In the genomic region with DNA sequence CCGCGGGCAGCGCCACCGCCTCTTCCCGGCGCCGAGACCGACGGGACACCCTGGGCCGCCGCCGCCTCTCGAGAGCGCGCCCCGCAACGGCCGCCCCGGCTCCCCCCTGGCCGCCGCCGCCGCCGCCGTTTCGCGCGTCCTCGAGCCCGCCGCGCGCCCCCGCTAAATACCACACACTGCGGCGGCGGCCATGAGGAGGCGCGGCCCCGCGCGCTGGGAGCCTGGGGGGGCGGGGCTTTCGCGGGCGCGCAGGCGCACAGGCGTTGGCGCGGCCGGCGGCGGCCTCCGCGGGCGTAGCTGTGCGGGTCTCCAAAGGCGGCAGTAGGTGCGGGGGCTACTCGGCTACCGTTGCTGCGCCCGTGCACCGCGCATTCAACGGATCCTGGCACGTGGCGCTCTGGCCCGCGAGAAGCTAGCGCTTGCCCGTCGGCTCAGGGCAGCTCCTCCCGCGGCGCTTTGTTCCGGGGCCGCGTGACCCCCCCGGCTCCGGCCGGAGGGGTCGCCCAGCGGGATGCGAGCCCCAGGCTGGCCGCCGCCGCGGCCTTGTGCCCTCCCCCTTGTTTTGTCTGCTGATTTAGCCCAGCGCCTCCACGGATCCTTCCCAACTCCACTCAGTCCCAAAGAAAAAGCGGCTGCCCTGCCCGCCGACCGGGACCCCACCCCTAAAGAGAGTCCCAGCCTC, we compare ENCODE assay signal across 8 cellular contexts. TPM values are rescaled to one million over a fixed set of nuclear protein-coding genes. Genes with fewer than 3 reads are reported as not detected.
DNase-seq lines count a peak whose midpoint lies in the region; ATAC-seq and TF ChIP-seq lines count a peak whose summit lies in the region.

A gene with protein sequence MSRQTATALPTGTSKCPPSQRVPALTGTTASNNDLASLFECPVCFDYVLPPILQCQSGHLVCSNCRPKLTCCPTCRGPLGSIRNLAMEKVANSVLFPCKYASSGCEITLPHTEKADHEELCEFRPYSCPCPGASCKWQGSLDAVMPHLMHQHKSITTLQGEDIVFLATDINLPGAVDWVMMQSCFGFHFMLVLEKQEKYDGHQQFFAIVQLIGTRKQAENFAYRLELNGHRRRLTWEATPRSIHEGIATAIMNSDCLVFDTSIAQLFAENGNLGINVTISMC (minus strand): TSS at position 142 of the 682 bp plus-strand sequence. CDS start 22,985 bp downstream, outside the sequence.

- peak within 1 kb of the TSS; percentile 98 for H3K56ac ChIP-seq in mesendoderm (ENCODE audit: low read length)

- CTCF ChIA-PET in activated CD8-positive, alpha-beta memory T cell treated with anti-CD3 and anti-CD28 coated beads for 36 hours (lab: Charles Lee), result interaction anchor here (3.4 kb wide), 1 partner anchor 238 kb away, joined by 11 read pairs; no protein-coding TSS in a partner anchor

- TF ChIP-seq POLR2A in GM19099 (IDR thresholded peaks at IDR 0.05; ENCODE audit: extremely low read depth, insufficient read length, low read depth), result peak; percentile 92

- H3K4me2 ChIP-seq in mesendoderm (ENCODE audit: low read length), result peak within 1 kb of the TSS; percentile 63

- H2AK5ac ChIP-seq in mesendoderm (ENCODE audit: low read length), result peak within 1 kb of the TSS; percentile 17

- peak within 1 kb of the TSS; percentile 77 for H2BK5ac ChIP-seq in mesendoderm (ENCODE audit: low read length)

- no peak for TF ChIP-seq CTCF in BE2C (IDR thresholded peaks at IDR 0.05; ENCODE audit: low read depth, low read length)

- WGBS in mesendoderm (ENCODE audit: extremely low coverage, insufficient coverage, low lambda C conversion rate), result no CpG with 5 or more reads among the region's 96 CpGs

- H3K79me2 ChIP-seq in mesendoderm (ENCODE audit: control insufficient read depth, insufficient read depth, low read length), result peaks cover 34% of the 10 kb centered on the region

- peak within 1 kb of the TSS; percentile 99 for H4K8ac ChIP-seq in mesendoderm (ENCODE audit: low read depth, low read length)

- H4K5ac ChIP-seq in mesendoderm (ENCODE audit: low read length), result no peak within 1 kb of the TSS

- H3K23ac ChIP-seq in mesendoderm (ENCODE audit: low read length), result peak within 1 kb of the TSS; percentile 95

- H3K27ac Mint-ChIP-seq in effector memory CD8-positive, alpha-beta T cell, result peak within 1 kb of the TSS; percentile 89 to 91

- H3K27ac ChIP-seq in mesendoderm (ENCODE audit: low read depth, low read length), result peak within 1 kb of the TSS; percentile 100

- H3K36me3 ChIP-seq in BE2C, result peaks cover 3% of the 10 kb centered on the region; the same call in 1 of the 2 replicates
- no peaks in the 10 kb centered on the region for H3K36me3 ChIP-seq in mesendoderm (ENCODE audit: control insufficient read depth, insufficient read depth, low read length)

- H3K4me1 ChIP-seq in BE2C (no peaks in the 10 kb centered on the region), mesendoderm (ENCODE audit: control insufficient read depth, low read depth, low read length) (no peaks in the 10 kb centered on the region)

- no peaks in the 10 kb centered on the region for H3K9me3 Mint-ChIP-seq in effector memory CD8-positive, alpha-beta T cell

- peak within 1 kb of the TSS; percentile 63 for H2BK120ac ChIP-seq in mesendoderm (ENCODE audit: low read depth, low read length)

- DNase-seq in BE2C (peak; percentile 89), NK-92 (lab: John Stamatoyannopoulos, UW; ENCODE audit: unreplicated experiment) (peak; percentile 27), mesendoderm (peak; percentile 91)
- DNase-seq in effector memory CD8-positive, alpha-beta T cell, result peak; percentile 86 to 89 (median 88)
- DNase-seq in stimulated activated CD8-positive, alpha-beta memory T cell treated with anti-CD3 and anti-CD28 coated beads, Interleukin-12 subunit alpha, Interleukin-12 subunit beta, amount 100 ng/mL, for 4 hours (ENCODE audit: low read depth), result peak; percentile 84

- H3K18ac ChIP-seq in mesendoderm (ENCODE audit: low read length), result peak within 1 kb of the TSS; percentile 99

- no peaks in the 10 kb centered on the region for H3K79me1 ChIP-seq in mesendoderm (ENCODE audit: low read length)

- H2BK15ac ChIP-seq in mesendoderm (replicated peaks; ENCODE audit: low read depth), result no peak within 1 kb of the TSS

- peaks cover 14% of the 10 kb centered on the region for H3K36me3 Mint-ChIP-seq in effector memory CD8-positive, alpha-beta T cell (ENCODE audit: insufficient read depth)

- no peaks in the 10 kb centered on the region for H3K27me3 ChIP-seq in BE2C
- H3K27me3 ChIP-seq in mesendoderm (ENCODE audit: insufficient read depth, low read length, poor library complexity), result no peaks in the 10 kb centered on the region

- H3K4ac ChIP-seq in mesendoderm (ENCODE audit: low read depth, low read length), result peak within 1 kb of the TSS; percentile 100

- peak within 1 kb of the TSS; percentile 96 for H3K9ac ChIP-seq in mesendoderm (ENCODE audit: low read length)

- peak within 1 kb of the TSS; percentile 91 to 92 for H3K4me3 Mint-ChIP-seq in effector memory CD8-positive, alpha-beta T cell

- ATAC-seq in HG03354 (IDR thresholded peaks at IDR 0.05; ENCODE audit: poor library complexity, severe bottlenecking, unreplicated experiment), result peak; percentile 74
- ATAC-seq in effector memory CD8-positive, alpha-beta T cell (replicated peaks), result peak; percentile 87

- H3K4me1 Mint-ChIP-seq in effector memory CD8-positive, alpha-beta T cell (ENCODE audit: low read depth in 2 of 2), result peaks cover 18 to 24% of the 10 kb centered on the region in 2 donors

- H3K27me3 Mint-ChIP-seq in effector memory CD8-positive, alpha-beta T cell, result no peaks in the 10 kb centered on the region

- no peaks in the 10 kb centered on the region for H3K9me3 ChIP-seq in BE2C

- H3K4me3 ChIP-seq in BE2C (ENCODE audit: low read depth, low read length), result peak within 1 kb of the TSS; percentile 85
- H3K4me3 ChIP-seq in mesendoderm (ENCODE audit: low read length), result peak within 1 kb of the TSS; percentile 90

- POLR2A ChIA-PET in activated CD8-positive, alpha-beta memory T cell treated with anti-CD3 and anti-CD28 coated beads for 36 hours (lab: Charles Lee), result interaction anchor here (0.8 to 1.4 kb wide), 4 partner anchors 19 to 228 kb away, joined by 3 to 14 read pairs (median 5); a partner anchor contains a TSS

RNA-seq across cellular contexts. Expression of the gene that starts here (rescaled TPM):
- polyA plus RNA-seq in BE2C (2012; ENCODE audit: insufficient read depth, insufficient read length, low read depth), result 43.0 TPM
- total RNA-seq in activated CD8-positive, alpha-beta memory T cell treated with anti-CD3 and anti-CD28 coated beads for 36 hours, result 10 to 100 TPM; 13.1 to 14.4 TPM
- polyA plus RNA-seq in mesendoderm (2013, experiment 1 of 2), result 35.5 TPM
- 34.9 TPM for polyA plus RNA-seq in mesendoderm (2013, experiment 2 of 2)

Comparison
In these comparisons a context has a peak if more than half of its experiments do, and no peak if none do; other contexts are left out.
1. Peak in every context shown above with its lines: DNase-seq, ATAC-seq, H3K4me3 ChIP-seq and H3K27ac ChIP-seq.
2. DNase-seq: peak in every context shown above with its lines; median percentile 91 in mesendoderm; 89 in BE2C; 88 in effector memory CD8-positive, alpha-beta T cell; 84 in stimulated activated CD8-positive, alpha-beta memory T cell treated with anti-CD3 and anti-CD28 coated beads, Interleukin-12 subunit alpha, Interleukin-12 subunit beta, amount 100 ng/mL, for 4 hours; 27 in NK-92.